ENCODE assay signal across 7 cellular contexts in the genomic region with DNA sequence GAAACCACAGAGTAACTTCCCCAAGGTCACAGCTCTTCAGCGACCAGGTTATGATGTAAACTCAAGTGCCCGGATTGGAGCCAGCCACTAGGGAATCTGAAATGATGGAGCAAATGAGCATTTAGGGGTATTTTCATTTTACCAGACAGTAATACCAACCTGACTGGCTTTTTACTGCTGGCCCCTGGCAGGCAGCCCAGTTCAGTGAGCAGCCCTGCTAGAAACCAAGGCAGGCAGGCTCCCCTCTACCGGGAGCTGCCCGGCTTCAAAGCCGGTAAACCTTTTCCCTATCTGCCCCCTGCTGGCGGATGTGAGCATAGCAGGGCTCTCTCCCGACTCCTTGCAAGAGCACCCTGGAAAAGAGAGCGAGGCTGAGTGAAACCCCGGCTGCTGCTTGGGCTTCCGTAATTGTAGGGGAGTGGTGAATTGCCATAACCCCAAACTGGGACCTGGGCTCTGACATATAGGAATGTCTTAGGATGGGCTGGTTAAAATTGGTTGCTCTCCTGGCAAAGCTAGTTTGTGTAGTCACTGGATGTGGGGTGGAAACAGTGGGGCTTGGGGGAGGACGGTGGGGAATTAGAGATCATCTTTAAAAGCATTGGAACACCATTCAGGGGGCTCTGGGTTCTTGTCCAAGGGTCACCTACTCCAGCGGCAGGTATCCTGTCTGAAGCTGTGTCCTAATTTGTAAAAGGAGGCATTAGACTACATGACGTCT.
DNase-seq lines count a peak whose midpoint lies in the region; ATAC-seq and TF ChIP-seq lines count a peak whose summit lies in the region.

No MANE protein-coding gene starts in this region.

- peak overlapping the region; percentile 69 for H3K4me2 ChIP-seq in OCI-LY3 (ENCODE audit: low read length)

- intact Hi-C loops in esophagus squamous epithelium (cut with DNase I) (no loop called here), natural killer cell (cut with micrococcal nuclease) (no loop called here)

- peaks cover 28% of the 10 kb centered on the region for H3K27me3 ChIP-seq in OCI-LY3 (ENCODE audit: low read depth, low read length)
- peaks cover 0 to 22% (median 0%) of the 10 kb centered on the region in 4 donors for H3K27me3 ChIP-seq in esophagus squamous epithelium

- no peaks in the 10 kb centered on the region for H3K36me3 Mint-ChIP-seq in natural killer cell
- no peaks in the 10 kb centered on the region for H3K36me3 Mint-ChIP-seq in stimulated activated effector memory CD8-positive, alpha-beta T cell treated with anti-CD3 and anti-CD28 coated beads, Interleukin-12 subunit alpha, Interleukin-12 subunit beta, amount 100 ng/mL, for 72 hours

- H2AFZ ChIP-seq in OCI-LY3 (ENCODE audit: low read depth, low read length) = no peak overlapping the region; the same call in 1 of the 2 replicates

- H4K20me1 ChIP-seq in OCI-LY3 (ENCODE audit: insufficient read depth, low read length) = no peaks in the 10 kb centered on the region

- TF ChIP-seq CTCF in GM12875 (IDR thresholded peaks at IDR 0.05; ENCODE audit: borderline replicate concordance, insufficient read depth, low read depth, low read length) = peak; percentile 93
- TF ChIP-seq CTCF in OCI-LY3 (IDR thresholded peaks at IDR 0.05; ENCODE audit: low read depth, low read length) = peak; percentile 95
- peak; percentile 85 to 90 (median 87) for TF ChIP-seq CTCF in esophagus squamous epithelium (IDR thresholded peaks at IDR 0.05)
- peak; percentile 87 for TF ChIP-seq CTCF in natural killer cell (IDR thresholded peaks at IDR 0.05)

- H3K9ac ChIP-seq in OCI-LY3 (ENCODE audit: low read length) = no peak overlapping the region

- no peak for TF ChIP-seq POLR2A in esophagus squamous epithelium (IDR thresholded peaks at IDR 0.05)

- H3K9me3 ChIP-seq in OCI-LY3 (ENCODE audit: insufficient read depth, low read length) (no peaks in the 10 kb centered on the region), esophagus squamous epithelium (no peaks in the 10 kb centered on the region)

- no peak overlapping the region for H3K27ac ChIP-seq in OCI-LY3 (ENCODE audit: low read length)
- no peak overlapping the region for H3K27ac ChIP-seq in esophagus squamous epithelium

- no peaks in the 10 kb centered on the region for H3K4me1 Mint-ChIP-seq in natural killer cell
- H3K4me1 Mint-ChIP-seq in stimulated activated effector memory CD8-positive, alpha-beta T cell treated with anti-CD3 and anti-CD28 coated beads, Interleukin-12 subunit alpha, Interleukin-12 subunit beta, amount 100 ng/mL, for 72 hours = no peaks in the 10 kb centered on the region

- peak; percentile 55 to 86 (median 78) for ATAC-seq in natural killer cell
- ATAC-seq in stimulated activated effector memory CD8-positive, alpha-beta T cell treated with anti-CD3 and anti-CD28 coated beads, Interleukin-12 subunit alpha, Interleukin-12 subunit beta, amount 100 ng/mL, for 72 hours = peak; percentile 61

- H3K9me3 Mint-ChIP-seq in natural killer cell = no peaks in the 10 kb centered on the region
- H3K9me3 Mint-ChIP-seq in stimulated activated effector memory CD8-positive, alpha-beta T cell treated with anti-CD3 and anti-CD28 coated beads, Interleukin-12 subunit alpha, Interleukin-12 subunit beta, amount 100 ng/mL, for 72 hours = no peaks in the 10 kb centered on the region

- peaks cover 17 to 26% of the 10 kb centered on the region in 2 donors for H3K27me3 Mint-ChIP-seq in natural killer cell (ENCODE audit: low read depth in 2 of 2)

- no peak overlapping the region for H3K27ac Mint-ChIP-seq in natural killer cell
- H3K27ac Mint-ChIP-seq in stimulated activated effector memory CD8-positive, alpha-beta T cell treated with anti-CD3 and anti-CD28 coated beads, Interleukin-12 subunit alpha, Interleukin-12 subunit beta, amount 100 ng/mL, for 72 hours = no peak overlapping the region

- H3K4me1 ChIP-seq in OCI-LY3 (ENCODE audit: low read length) (peaks cover 18% of the 10 kb centered on the region), esophagus squamous epithelium (peaks cover 0 to 32% (median 17%) of the 10 kb centered on the region in 3 donors)

- H3K36me3 ChIP-seq in OCI-LY3 (replicated peaks; ENCODE audit: low read depth, low read length) = no peaks in the 10 kb centered on the region
- H3K36me3 ChIP-seq in esophagus squamous epithelium = no peaks in the 10 kb centered on the region

- peak in 73 of 76 experiments; percentile 3 to 87 (median 64) for DNase-seq in HUDEP-2 (lab: John Stamatoyannopoulos, UW; ENCODE audit: unreplicated experiment in 76 of 76)
- DNase-seq in activated T-cell treated with anti-CD3 and anti-CD28 coated beads for 24 hours (ENCODE audit: low read depth) = peak; percentile 71
- DNase-seq in esophagus squamous epithelium (lab: John Stamatoyannopoulos, UW) = peak; percentile 28
- peak; percentile 60 for DNase-seq in natural killer cell
- peak; percentile 71 to 90 for DNase-seq in stimulated activated effector memory CD8-positive, alpha-beta T cell treated with anti-CD3 and anti-CD28 coated beads, Interleukin-12 subunit alpha, Interleukin-12 subunit beta, amount 100 ng/mL, for 72 hours (ENCODE audit: low spot score in 2 of 2)

- no peaks in the 10 kb centered on the region for H3K79me2 ChIP-seq in OCI-LY3 (ENCODE audit: low read length)

- WGBS in esophagus squamous epithelium, 2 donors = 46 to 71% methylated on average over 5 to 8 of the region's 13 CpGs

- H3K4me3 ChIP-seq in GM12875 (ENCODE audit: low read depth, low read length) (no peak overlapping the region), OCI-LY3 (ENCODE audit: low read length) (peak overlapping the region; percentile 38; the same call in 1 of the 2 replicates), esophagus squamous epithelium (no peak overlapping the region)

- no peak overlapping the region for H3K4me3 Mint-ChIP-seq in natural killer cell
- no peak overlapping the region for H3K4me3 Mint-ChIP-seq in stimulated activated effector memory CD8-positive, alpha-beta T cell treated with anti-CD3 and anti-CD28 coated beads, Interleukin-12 subunit alpha, Interleukin-12 subunit beta, amount 100 ng/mL, for 72 hours

Comparison
In these comparisons a context has a peak if more than half of its experiments do, and no peak if none do; other contexts are left out.
1. DNase-seq: peak in every context shown above with its lines; median percentile 80 in stimulated activated effector memory CD8-positive, alpha-beta T cell treated with anti-CD3 and anti-CD28 coated beads, Interleukin-12 subunit alpha, Interleukin-12 subunit beta, amount 100 ng/mL, for 72 hours; 71 in activated T-cell treated with anti-CD3 and anti-CD28 coated beads for 24 hours; 64 in HUDEP-2; 60 in natural killer cell; 28 in esophagus squamous epithelium.